In genomic region chr17:80307994-80308671, GRCh38 we compare ENCODE assay signal across 17 cellular contexts. TPM values are rescaled to one million over a fixed set of nuclear protein-coding genes. Genes with fewer than 3 reads are reported as not detected.
DNase-seq lines count a peak whose midpoint lies in the region; ATAC-seq and TF ChIP-seq lines count a peak whose summit lies in the region.
"Had no signal": no experiment of that assay in that cellular context is flagged by ENCODE, and none has a peak within 500 bp of the region (broad histone marks: within the 10 kb centered on the region; RNA-seq: fewer than 3 reads in every experiment).

No MANE protein-coding gene starts in this region.

- H3K9me3 Mint-ChIP-seq in CD8-positive, alpha-beta T cell: peaks cover 2% of the 10 kb centered on the region
- no peaks in the 10 kb centered on the region for H3K9me3 Mint-ChIP-seq in activated naive CD8-positive, alpha-beta T cell (ENCODE audit: low read depth)
- peaks cover 2 to 3% of the 10 kb centered on the region in 2 donors for H3K9me3 Mint-ChIP-seq in natural killer cell

- intact Hi-C loops in CD8-positive, alpha-beta T cell (cut with DNase I, micrococcal nuclease): no loop called here
- intact Hi-C loops in natural killer cell (cut with micrococcal nuclease): loop anchor here (10.0 kb wide), 1 partner anchor 1817 kb away; no protein-coding TSS in a partner anchor

- H3K27ac ChIP-seq in CD8-positive, alpha-beta T cell (ENCODE audit: low read depth, low read length): no peak overlapping the region
- H3K27ac ChIP-seq: thoracic aorta had no signal

- H3K27me3 ChIP-seq in CD8-positive, alpha-beta T cell (ENCODE audit: insufficient read depth, low read length): no peaks in the 10 kb centered on the region

- peaks cover 89% of the 10 kb centered on the region for H3K36me3 Mint-ChIP-seq in CD8-positive, alpha-beta T cell
- H3K36me3 Mint-ChIP-seq in activated naive CD8-positive, alpha-beta T cell: peaks cover 19% of the 10 kb centered on the region
- peaks cover 37% of the 10 kb centered on the region for H3K36me3 Mint-ChIP-seq in natural killer cell

- no peaks in the 10 kb centered on the region for H3K4me1 ChIP-seq in CD8-positive, alpha-beta T cell (ENCODE audit: insufficient read depth, low read length)

- peaks cover 2% of the 10 kb centered on the region for H3K9me3 ChIP-seq in CD8-positive, alpha-beta T cell (ENCODE audit: low read length)

- no peak for DNase-seq in CD8-positive, alpha-beta T cell
- DNase-seq in NCI-H524 (lab: John Stamatoyannopoulos, UW) (peak; percentile 41 to 76), natural killer cell (no peak), NCI-H187 treated with DMSO at 0.1 percent for 48 hours (lab: John Stamatoyannopoulos, UW) (no peak)
- no peak for DNase-seq in stimulated activated CD4-positive, alpha-beta T cell treated with anti-CD3 and anti-CD28 coated beads, Interleukin-2, amount 100 ng/mL, for 48 hours
- DNase-seq: cortex of kidney, DMS 273 treated with DMSO at 0.1 percent for 48 hours, MV-4-11, NCI-H2029 treated with DMSO at 0.1 percent for 48 hours, NCI-H69, retina had no signal

- no peak for TF ChIP-seq CTCF in CD8-positive, alpha-beta T cell (IDR thresholded peaks at IDR 0.05)
- no peak for TF ChIP-seq CTCF in natural killer cell (IDR thresholded peaks at IDR 0.05)

- POLR2A ChIA-PET in CD8-positive, alpha-beta T cell (lab: Charles Lee): interaction anchor here (0.6 to 0.8 kb wide), 2 partner anchors 15 to 29 kb away, joined by 3 read pairs; no protein-coding TSS in a partner anchor

- H3K4me3 Mint-ChIP-seq in CD8-positive, alpha-beta T cell: no peak overlapping the region
- no peak overlapping the region for H3K4me3 Mint-ChIP-seq in activated naive CD8-positive, alpha-beta T cell
- no peak overlapping the region for H3K4me3 Mint-ChIP-seq in natural killer cell
- H3K4me3 Mint-ChIP-seq: IgD-negative memory B cell had no signal

- peaks cover 62% of the 10 kb centered on the region for H3K36me3 ChIP-seq in CD8-positive, alpha-beta T cell (ENCODE audit: insufficient read depth, low read length)

- H3K27me3 Mint-ChIP-seq in CD8-positive, alpha-beta T cell (ENCODE audit: low read depth): no peaks in the 10 kb centered on the region
- no peaks in the 10 kb centered on the region for H3K27me3 Mint-ChIP-seq in activated naive CD8-positive, alpha-beta T cell
- H3K27me3 Mint-ChIP-seq in natural killer cell (ENCODE audit: low read depth in 2 of 2): no peaks in the 10 kb centered on the region
- H3K27me3 Mint-ChIP-seq: IgD-negative memory B cell had no signal

- CTCF ChIA-PET in CD8-positive, alpha-beta T cell (lab: Charles Lee): interaction anchor here (1.3 kb wide), 1 partner anchor 112 kb away, joined by 5 read pairs; no protein-coding TSS in a partner anchor

- no peak overlapping the region for H3K4me3 ChIP-seq in CD8-positive, alpha-beta T cell (ENCODE audit: low read depth, low read length)
- H3K4me3 ChIP-seq: lung, thoracic aorta had no signal

- no peaks in the 10 kb centered on the region for H3K4me1 Mint-ChIP-seq in CD8-positive, alpha-beta T cell (ENCODE audit: low read depth)
- peaks cover 3% of the 10 kb centered on the region for H3K4me1 Mint-ChIP-seq in activated naive CD8-positive, alpha-beta T cell (ENCODE audit: low read depth)
- peaks cover 0 to 11% of the 10 kb centered on the region in 2 donors for H3K4me1 Mint-ChIP-seq in natural killer cell
- H3K4me1 Mint-ChIP-seq: IgD-negative memory B cell had no signal

- ATAC-seq in CD8-positive, alpha-beta T cell: no peak
- ATAC-seq in natural killer cell (no peak), GM19395 (IDR thresholded peaks at IDR 0.05; ENCODE audit: unreplicated experiment) (no peak), HG02973 (IDR thresholded peaks at IDR 0.05; ENCODE audit: unreplicated experiment) (no peak)

- H3K27ac Mint-ChIP-seq in CD8-positive, alpha-beta T cell: peak overlapping the region; percentile 69
- H3K27ac Mint-ChIP-seq in activated naive CD8-positive, alpha-beta T cell: peak overlapping the region; percentile 78
- H3K27ac Mint-ChIP-seq in natural killer cell: peak overlapping the region; percentile 17 to 79
- H3K27ac Mint-ChIP-seq: IgD-negative memory B cell had no signal

RNA-seq across cellular contexts. Expression of gene RNF213, which starts 47.5 kb away (rescaled TPM):
- total RNA-seq in CD8-positive, alpha-beta T cell: 100 to 1,000 TPM; 318 to 336 TPM
- total RNA-seq in natural killer cell: 1,000 to 10,000 TPM in 2 of 3 donors, 100 to 1,000 TPM in 1; 929 to 1,120 (median 1,060) TPM

Comparison
In these comparisons a context has a peak if more than half of its experiments do, and no peak if none do; other contexts are left out.
1. DNase-seq: peak in NCI-H524 (2 of 2); none in CD8-positive, alpha-beta T cell (0 of 7), natural killer cell (single experiment), NCI-H187 treated with DMSO at 0.1 percent for 48 hours (single experiment) and stimulated activated CD4-positive, alpha-beta T cell treated with anti-CD3 and anti-CD28 coated beads, Interleukin-2, amount 100 ng/mL, for 48 hours (0 of 2).
2. Peak in every context shown above with its lines, with median percentiles within 50 percentile points of each other: H3K27ac Mint-ChIP-seq.